1 cellular context compared by ENCODE assay signal in the genomic region with DNA sequence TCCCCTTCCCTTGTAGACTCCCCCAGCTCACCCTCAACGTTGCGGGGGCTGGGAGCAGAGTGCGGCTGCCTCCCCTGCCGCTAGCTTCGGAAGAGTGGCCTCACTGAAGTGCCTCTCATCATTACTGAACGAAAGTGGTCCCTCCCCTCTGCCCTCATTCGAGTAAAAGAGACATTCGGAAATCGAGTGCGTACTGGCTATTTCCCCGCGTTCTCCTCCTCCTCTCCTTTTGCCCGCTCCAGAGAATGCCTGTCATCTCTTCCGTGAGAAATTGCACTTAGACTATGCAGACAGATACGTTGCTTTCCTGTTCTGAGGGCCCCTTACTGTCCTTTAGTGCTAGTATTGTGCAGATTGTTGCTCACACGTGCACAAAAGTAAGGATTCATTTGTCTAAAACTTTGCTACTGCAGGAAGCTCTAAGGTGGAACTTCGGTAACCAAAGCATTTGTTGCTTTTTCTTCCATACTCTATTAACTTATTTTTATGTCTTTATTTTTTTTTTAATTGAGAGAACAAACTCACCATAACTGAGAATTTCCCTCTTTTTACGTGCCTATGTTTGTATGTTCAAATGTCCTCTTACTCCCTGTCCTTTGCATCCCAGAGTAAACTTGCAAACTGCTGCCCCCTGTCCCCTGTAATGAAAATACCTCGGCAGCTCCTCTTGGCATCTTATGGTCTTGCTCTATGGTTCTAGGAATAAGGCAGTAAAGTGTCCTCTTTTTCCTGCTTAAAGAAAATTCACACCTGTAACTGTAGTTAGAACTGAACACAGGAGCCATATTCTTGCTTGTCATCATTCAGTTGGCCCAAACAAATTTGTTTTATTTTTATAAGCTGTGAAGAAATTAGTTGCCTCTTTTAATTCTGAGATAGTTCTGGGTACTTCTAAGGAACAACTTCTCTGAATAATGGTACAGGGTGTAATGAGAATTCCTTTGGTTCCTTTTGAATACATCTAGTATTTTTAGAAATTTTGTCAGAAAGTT.
TF ChIP-seq lines count a peak whose summit lies in the region.

No MANE protein-coding gene starts in this region.

TF ChIP-seq in HepG2, 621 proteins besides CTCF, POLR2A, EP300 and RAD21 (continues in another document):
- TF ChIP-seq, protein P1, sequence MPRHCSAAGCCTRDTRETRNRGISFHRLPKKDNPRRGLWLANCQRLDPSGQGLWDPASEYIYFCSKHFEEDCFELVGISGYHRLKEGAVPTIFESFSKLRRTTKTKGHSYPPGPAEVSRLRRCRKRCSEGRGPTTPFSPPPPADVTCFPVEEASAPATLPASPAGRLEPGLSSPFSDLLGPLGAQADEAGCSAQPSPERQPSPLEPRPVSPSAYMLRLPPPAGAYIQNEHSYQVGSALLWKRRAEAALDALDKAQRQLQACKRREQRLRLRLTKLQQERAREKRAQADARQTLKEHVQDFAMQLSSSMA (CRISPR knock-in tag; IDR thresholded peaks at IDR 0.05): 0 out of 2 replicates have a peak, but pooled peaks have one; percentile 36
- TF ChIP-seq ZNF572 (CRISPR knock-in tag; IDR thresholded peaks at IDR 0.05) (0 out of 2 replicates have a peak, but pooled peaks have one; percentile 34), CHCHD3 (CRISPR knock-in tag; IDR thresholded peaks at IDR 0.05) (0 out of 2 replicates have a peak, but pooled peaks have one; percentile 14), ZNF605 (CRISPR knock-in tag; IDR thresholded peaks at IDR 0.05) (peak; percentile 80), ZNF317 (CRISPR knock-in tag; IDR thresholded peaks at IDR 0.05) (peak; percentile 22; the same call in 1 of the 2 replicates), MIER2 (CRISPR knock-in tag; IDR thresholded peaks at IDR 0.05) (0 out of 2 replicates have a peak, but pooled peaks have one; percentile 20), ZSCAN20 (CRISPR knock-in tag; IDR thresholded peaks at IDR 0.05; ENCODE audit: borderline replicate concordance) (no peak), ZNF335 (CRISPR knock-in tag; IDR thresholded peaks at IDR 0.05) (peak; percentile 58; the same call in 1 of the 2 replicates), ATF1 (CRISPR knock-in tag; IDR thresholded peaks at IDR 0.05) (peak; percentile 27; the same call in 1 of the 2 replicates), SPEN (CRISPR knock-in tag; IDR thresholded peaks at IDR 0.05; ENCODE audit: low read depth) (no peak), RARA (CRISPR knock-in tag; IDR thresholded peaks at IDR 0.05) (no peak), ZNF747 (CRISPR knock-in tag; IDR thresholded peaks at IDR 0.05; ENCODE audit: borderline replicate concordance) (no peak), TEAD3 (CRISPR knock-in tag; optimal IDR thresholded peaks at IDR 0.05; ENCODE audit: borderline replicate concordance) (peak; percentile 50), ZNF501 (CRISPR knock-in tag; IDR thresholded peaks at IDR 0.05) (0 out of 2 replicates have a peak, but pooled peaks have one; percentile 3), THAP11 (CRISPR knock-in tag; IDR thresholded peaks at IDR 0.05) (0 out of 2 replicates have a peak, but pooled peaks have one; percentile 10), ONECUT2 (CRISPR knock-in tag; IDR thresholded peaks at IDR 0.05) (no peak), SOX6 (IDR thresholded peaks at IDR 0.05) (no peak), SOX6 (CRISPR knock-in tag; IDR thresholded peaks at IDR 0.05) (peak; percentile 57), NR2F6 (IDR thresholded peaks at IDR 0.05) (0 out of 2 replicates have a peak, but pooled peaks have one; percentile 23), NR2F6 (CRISPR knock-in tag; IDR thresholded peaks at IDR 0.05) (no peak), DMAP1 (CRISPR knock-in tag; IDR thresholded peaks at IDR 0.05) (peak; percentile 15; the same call in 1 of the 2 replicates), KAT8 (CRISPR knock-in tag; IDR thresholded peaks at IDR 0.05) (peak; percentile 36; the same call in 1 of the 2 replicates), TEAD2 (CRISPR knock-in tag; IDR thresholded peaks at IDR 0.05) (no peak), ZNF619 (CRISPR knock-in tag; IDR thresholded peaks at IDR 0.05) (0 out of 2 replicates have a peak, but pooled peaks have one; percentile 16), ZFP90 (CRISPR knock-in tag; IDR thresholded peaks at IDR 0.05; ENCODE audit: borderline replicate concordance) (0 out of 2 replicates have a peak, but pooled peaks have one; percentile 7), SRSF9 (IDR thresholded peaks at IDR 0.05; ENCODE audit: borderline replicate concordance, insufficient read depth, low read depth, low read length, poor library complexity, severe bottlenecking) (no peak), PHF21A (CRISPR knock-in tag; IDR thresholded peaks at IDR 0.05) (0 out of 2 replicates have a peak, but pooled peaks have one; percentile 5), FOXA3 (CRISPR knock-in tag; IDR thresholded peaks at IDR 0.05) (peak; percentile 67), HNF4G (IDR thresholded peaks at IDR 0.05; ENCODE audit: borderline replicate concordance, low read depth, low read length) (no peak), HNF4G (CRISPR knock-in tag; IDR thresholded peaks at IDR 0.05; ENCODE audit: borderline replicate concordance, low read depth) (peak; percentile 6; the same call in 1 of the 2 replicates), ZNF205 (CRISPR knock-in tag; IDR thresholded peaks at IDR 0.05) (0 out of 2 replicates have a peak, but pooled peaks have one; percentile 34), STAG1 (CRISPR knock-in tag; IDR thresholded peaks at IDR 0.05) (peak; percentile 44), IKZF1 (IDR thresholded peaks at IDR 0.05) (no peak), RXRB (CRISPR knock-in tag; IDR thresholded peaks at IDR 0.05; ENCODE audit: borderline replicate concordance) (peak; percentile 22; the same call in 1 of the 2 replicates), JUN (CRISPR knock-in tag; IDR thresholded peaks at IDR 0.05) (no peak), GATAD1 (CRISPR knock-in tag; IDR thresholded peaks at IDR 0.05) (peak; percentile 5; the same call in 1 of the 2 replicates)
- TF ChIP-seq, protein P2, sequence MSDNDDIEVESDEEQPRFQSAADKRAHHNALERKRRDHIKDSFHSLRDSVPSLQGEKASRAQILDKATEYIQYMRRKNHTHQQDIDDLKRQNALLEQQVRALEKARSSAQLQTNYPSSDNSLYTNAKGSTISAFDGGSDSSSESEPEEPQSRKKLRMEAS (IDR thresholded peaks at IDR 0.05): peak; percentile 11
- TF ChIP-seq, protein P3, sequence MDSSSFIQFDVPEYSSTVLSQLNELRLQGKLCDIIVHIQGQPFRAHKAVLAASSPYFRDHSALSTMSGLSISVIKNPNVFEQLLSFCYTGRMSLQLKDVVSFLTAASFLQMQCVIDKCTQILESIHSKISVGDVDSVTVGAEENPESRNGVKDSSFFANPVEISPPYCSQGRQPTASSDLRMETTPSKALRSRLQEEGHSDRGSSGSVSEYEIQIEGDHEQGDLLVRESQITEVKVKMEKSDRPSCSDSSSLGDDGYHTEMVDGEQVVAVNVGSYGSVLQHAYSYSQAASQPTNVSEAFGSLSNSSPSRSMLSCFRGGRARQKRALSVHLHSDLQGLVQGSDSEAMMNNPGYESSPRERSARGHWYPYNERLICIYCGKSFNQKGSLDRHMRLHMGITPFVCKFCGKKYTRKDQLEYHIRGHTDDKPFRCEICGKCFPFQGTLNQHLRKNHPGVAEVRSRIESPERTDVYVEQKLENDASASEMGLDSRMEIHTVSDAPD (CRISPR knock-in tag; IDR thresholded peaks at IDR 0.05): 0 out of 2 replicates have a peak, but pooled peaks have one; percentile 3
- TF ChIP-seq, protein P4, sequence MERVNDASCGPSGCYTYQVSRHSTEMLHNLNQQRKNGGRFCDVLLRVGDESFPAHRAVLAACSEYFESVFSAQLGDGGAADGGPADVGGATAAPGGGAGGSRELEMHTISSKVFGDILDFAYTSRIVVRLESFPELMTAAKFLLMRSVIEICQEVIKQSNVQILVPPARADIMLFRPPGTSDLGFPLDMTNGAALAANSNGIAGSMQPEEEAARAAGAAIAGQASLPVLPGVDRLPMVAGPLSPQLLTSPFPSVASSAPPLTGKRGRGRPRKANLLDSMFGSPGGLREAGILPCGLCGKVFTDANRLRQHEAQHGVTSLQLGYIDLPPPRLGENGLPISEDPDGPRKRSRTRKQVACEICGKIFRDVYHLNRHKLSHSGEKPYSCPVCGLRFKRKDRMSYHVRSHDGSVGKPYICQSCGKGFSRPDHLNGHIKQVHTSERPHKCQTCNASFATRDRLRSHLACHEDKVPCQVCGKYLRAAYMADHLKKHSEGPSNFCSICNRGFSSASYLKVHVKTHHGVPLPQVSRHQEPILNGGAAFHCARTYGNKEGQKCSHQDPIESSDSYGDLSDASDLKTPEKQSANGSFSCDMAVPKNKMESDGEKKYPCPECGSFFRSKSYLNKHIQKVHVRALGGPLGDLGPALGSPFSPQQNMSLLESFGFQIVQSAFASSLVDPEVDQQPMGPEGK (CRISPR knock-in tag; IDR thresholded peaks at IDR 0.05): peak; percentile 40; the same call in 1 of the 2 replicates
- TF ChIP-seq, protein P5, sequence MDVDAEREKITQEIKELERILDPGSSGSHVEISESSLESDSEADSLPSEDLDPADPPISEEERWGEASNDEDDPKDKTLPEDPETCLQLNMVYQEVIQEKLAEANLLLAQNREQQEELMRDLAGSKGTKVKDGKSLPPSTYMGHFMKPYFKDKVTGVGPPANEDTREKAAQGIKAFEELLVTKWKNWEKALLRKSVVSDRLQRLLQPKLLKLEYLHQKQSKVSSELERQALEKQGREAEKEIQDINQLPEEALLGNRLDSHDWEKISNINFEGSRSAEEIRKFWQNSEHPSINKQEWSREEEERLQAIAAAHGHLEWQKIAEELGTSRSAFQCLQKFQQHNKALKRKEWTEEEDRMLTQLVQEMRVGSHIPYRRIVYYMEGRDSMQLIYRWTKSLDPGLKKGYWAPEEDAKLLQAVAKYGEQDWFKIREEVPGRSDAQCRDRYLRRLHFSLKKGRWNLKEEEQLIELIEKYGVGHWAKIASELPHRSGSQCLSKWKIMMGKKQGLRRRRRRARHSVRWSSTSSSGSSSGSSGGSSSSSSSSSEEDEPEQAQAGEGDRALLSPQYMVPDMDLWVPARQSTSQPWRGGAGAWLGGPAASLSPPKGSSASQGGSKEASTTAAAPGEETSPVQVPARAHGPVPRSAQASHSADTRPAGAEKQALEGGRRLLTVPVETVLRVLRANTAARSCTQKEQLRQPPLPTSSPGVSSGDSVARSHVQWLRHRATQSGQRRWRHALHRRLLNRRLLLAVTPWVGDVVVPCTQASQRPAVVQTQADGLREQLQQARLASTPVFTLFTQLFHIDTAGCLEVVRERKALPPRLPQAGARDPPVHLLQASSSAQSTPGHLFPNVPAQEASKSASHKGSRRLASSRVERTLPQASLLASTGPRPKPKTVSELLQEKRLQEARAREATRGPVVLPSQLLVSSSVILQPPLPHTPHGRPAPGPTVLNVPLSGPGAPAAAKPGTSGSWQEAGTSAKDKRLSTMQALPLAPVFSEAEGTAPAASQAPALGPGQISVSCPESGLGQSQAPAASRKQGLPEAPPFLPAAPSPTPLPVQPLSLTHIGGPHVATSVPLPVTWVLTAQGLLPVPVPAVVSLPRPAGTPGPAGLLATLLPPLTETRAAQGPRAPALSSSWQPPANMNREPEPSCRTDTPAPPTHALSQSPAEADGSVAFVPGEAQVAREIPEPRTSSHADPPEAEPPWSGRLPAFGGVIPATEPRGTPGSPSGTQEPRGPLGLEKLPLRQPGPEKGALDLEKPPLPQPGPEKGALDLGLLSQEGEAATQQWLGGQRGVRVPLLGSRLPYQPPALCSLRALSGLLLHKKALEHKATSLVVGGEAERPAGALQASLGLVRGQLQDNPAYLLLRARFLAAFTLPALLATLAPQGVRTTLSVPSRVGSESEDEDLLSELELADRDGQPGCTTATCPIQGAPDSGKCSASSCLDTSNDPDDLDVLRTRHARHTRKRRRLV (CRISPR knock-in tag; IDR thresholded peaks at IDR 0.05): peak; percentile 83; the same call in 1 of the 2 replicates
- TF ChIP-seq, protein P6, sequence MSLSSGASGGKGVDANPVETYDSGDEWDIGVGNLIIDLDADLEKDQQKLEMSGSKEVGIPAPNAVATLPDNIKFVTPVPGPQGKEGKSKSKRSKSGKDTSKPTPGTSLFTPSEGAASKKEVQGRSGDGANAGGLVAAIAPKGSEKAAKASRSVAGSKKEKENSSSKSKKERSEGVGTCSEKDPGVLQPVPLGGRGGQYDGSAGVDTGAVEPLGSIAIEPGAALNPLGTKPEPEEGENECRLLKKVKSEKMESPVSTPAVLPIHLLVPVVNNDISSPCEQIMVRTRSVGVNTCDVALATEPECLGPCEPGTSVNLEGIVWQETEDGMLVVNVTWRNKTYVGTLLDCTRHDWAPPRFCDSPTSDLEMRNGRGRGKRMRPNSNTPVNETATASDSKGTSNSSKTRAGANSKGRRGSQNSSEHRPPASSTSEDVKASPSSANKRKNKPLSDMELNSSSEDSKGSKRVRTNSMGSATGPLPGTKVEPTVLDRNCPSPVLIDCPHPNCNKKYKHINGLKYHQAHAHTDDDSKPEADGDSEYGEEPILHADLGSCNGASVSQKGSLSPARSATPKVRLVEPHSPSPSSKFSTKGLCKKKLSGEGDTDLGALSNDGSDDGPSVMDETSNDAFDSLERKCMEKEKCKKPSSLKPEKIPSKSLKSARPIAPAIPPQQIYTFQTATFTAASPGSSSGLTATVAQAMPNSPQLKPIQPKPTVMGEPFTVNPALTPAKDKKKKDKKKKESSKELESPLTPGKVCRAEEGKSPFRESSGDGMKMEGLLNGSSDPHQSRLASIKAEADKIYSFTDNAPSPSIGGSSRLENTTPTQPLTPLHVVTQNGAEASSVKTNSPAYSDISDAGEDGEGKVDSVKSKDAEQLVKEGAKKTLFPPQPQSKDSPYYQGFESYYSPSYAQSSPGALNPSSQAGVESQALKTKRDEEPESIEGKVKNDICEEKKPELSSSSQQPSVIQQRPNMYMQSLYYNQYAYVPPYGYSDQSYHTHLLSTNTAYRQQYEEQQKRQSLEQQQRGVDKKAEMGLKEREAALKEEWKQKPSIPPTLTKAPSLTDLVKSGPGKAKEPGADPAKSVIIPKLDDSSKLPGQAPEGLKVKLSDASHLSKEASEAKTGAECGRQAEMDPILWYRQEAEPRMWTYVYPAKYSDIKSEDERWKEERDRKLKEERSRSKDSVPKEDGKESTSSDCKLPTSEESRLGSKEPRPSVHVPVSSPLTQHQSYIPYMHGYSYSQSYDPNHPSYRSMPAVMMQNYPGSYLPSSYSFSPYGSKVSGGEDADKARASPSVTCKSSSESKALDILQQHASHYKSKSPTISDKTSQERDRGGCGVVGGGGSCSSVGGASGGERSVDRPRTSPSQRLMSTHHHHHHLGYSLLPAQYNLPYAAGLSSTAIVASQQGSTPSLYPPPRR (CRISPR knock-in tag; IDR thresholded peaks at IDR 0.05; ENCODE audit: borderline replicate concordance): no peak
- TF ChIP-seq, protein P7, sequence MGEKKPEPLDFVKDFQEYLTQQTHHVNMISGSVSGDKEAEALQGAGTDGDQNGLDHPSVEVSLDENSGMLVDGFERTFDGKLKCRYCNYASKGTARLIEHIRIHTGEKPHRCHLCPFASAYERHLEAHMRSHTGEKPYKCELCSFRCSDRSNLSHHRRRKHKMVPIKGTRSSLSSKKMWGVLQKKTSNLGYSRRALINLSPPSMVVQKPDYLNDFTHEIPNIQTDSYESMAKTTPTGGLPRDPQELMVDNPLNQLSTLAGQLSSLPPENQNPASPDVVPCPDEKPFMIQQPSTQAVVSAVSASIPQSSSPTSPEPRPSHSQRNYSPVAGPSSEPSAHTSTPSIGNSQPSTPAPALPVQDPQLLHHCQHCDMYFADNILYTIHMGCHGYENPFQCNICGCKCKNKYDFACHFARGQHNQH (CRISPR knock-in tag; IDR thresholded peaks at IDR 0.05): peak; percentile 2; the same call in 1 of the 2 replicates
